In genomic region chr14:92649934-92650545, GRCh38 we compare ENCODE assay signal across 8 cellular contexts.
A peak's percentile ranks its signal among the peaks of the same experiment; 100 is the strongest.
DNase-seq lines count a peak whose midpoint lies in the region; ATAC-seq and TF ChIP-seq lines count a peak whose summit lies in the region.

No MANE protein-coding gene starts in this region.

- intact Hi-C loops in esophagus muscularis mucosa (cut with DNase I), result loop anchor here (5.0 kb wide), 1 partner anchor 48 kb away; no protein-coding TSS in a partner anchor

- H3K27ac ChIP-seq in C4-2B, result peak overlapping the region; percentile 77
- no peak overlapping the region for H3K27ac ChIP-seq in RWPE2 (ENCODE audit: poor library complexity, severe bottlenecking)
- peak overlapping the region; percentile 87 to 94 (median 92) for H3K27ac ChIP-seq in esophagus muscularis mucosa (replicated peaks in 1 of 4)
- no peak overlapping the region for H3K27ac ChIP-seq in RWPE1

- no peaks in the 10 kb centered on the region; the same call in 1 of the 2 replicates for H3K36me3 ChIP-seq in RWPE2 (ENCODE audit: low read depth)
- peaks cover 0 to 33% (median 20%) of the 10 kb centered on the region in 4 donors for H3K36me3 ChIP-seq in esophagus muscularis mucosa

- DNase-seq in RWPE2 (ENCODE audit: low spot score), result no peak
- no peak for DNase-seq in esophagus muscularis mucosa (ENCODE audit: extremely low spot score)
- DNase-seq in nucleus accumbens (lab: John Stamatoyannopoulos, UW), result peak in 33 of 56 donors; percentile 7 to 67 (median 32)
- no peak for DNase-seq in RWPE1 (ENCODE audit: low spot score)
- DNase-seq in NK-92 (lab: John Stamatoyannopoulos, UW; ENCODE audit: unreplicated experiment), result no peak
- DNase-seq in glomerular visceral epithelial cell (ENCODE audit: extremely low spot score), result no peak

- peaks cover 32% of the 10 kb centered on the region for H3K4me1 ChIP-seq in RWPE2 (ENCODE audit: insufficient read depth, poor library complexity, severe bottlenecking)
- H3K4me1 ChIP-seq in esophagus muscularis mucosa, result peaks cover 6 to 61% (median 59%) of the 10 kb centered on the region in 4 donors

- TF ChIP-seq CTCF in C4-2B (conservative IDR thresholded peaks at IDR 0.05) (no peak), RWPE2 (IDR thresholded peaks at IDR 0.05; ENCODE audit: poor library complexity, severe bottlenecking) (no peak), esophagus muscularis mucosa (IDR thresholded peaks at IDR 0.05) (no peak), RWPE1 (conservative IDR thresholded peaks at IDR 0.05; ENCODE audit: low read depth) (no peak)

- TF ChIP-seq EP300 in esophagus muscularis mucosa (IDR thresholded peaks at IDR 0.05), result peak; percentile 73

- WGBS in esophagus muscularis mucosa, result 85% methylated on average over 7 of the region's 17 CpGs

- H3K4me3 ChIP-seq in RWPE2 (ENCODE audit: severe bottlenecking) (no peak overlapping the region), esophagus muscularis mucosa (no peak overlapping the region)

- POLR2A ChIA-PET in RWPE1 (lab: Yijun Ruan, JAX; ENCODE audit: low non-redundant PET), result no interaction called here

- CTCF ChIA-PET in RWPE1 (lab: Yijun Ruan, JAX), result interaction anchor here (0.6 kb wide), 1 partner anchor 11 kb away, joined by 4 read pairs; no protein-coding TSS in a partner anchor

- peaks cover 5% of the 10 kb centered on the region for H3K9me3 ChIP-seq in RWPE2 (ENCODE audit: severe bottlenecking)
- no peaks in the 10 kb centered on the region for H3K9me3 ChIP-seq in esophagus muscularis mucosa

- H3K27me3 ChIP-seq in RWPE2 (ENCODE audit: insufficient read depth, poor library complexity, severe bottlenecking) (no peaks in the 10 kb centered on the region), esophagus muscularis mucosa (no peaks in the 10 kb centered on the region)

- no peak for TF ChIP-seq POLR2A in esophagus muscularis mucosa (IDR thresholded peaks at IDR 0.05; ENCODE audit: low read depth)

- ATAC-seq in RWPE2 (ENCODE audit: low read depth) (peak; percentile 50), HG03565 (IDR thresholded peaks at IDR 0.05; ENCODE audit: unreplicated experiment) (no peak)

Comparison
In these comparisons a context has a peak if more than half of its experiments do, and no peak if none do; other contexts are left out.
1. H3K27ac ChIP-seq: peak in C4-2B (single experiment) and esophagus muscularis mucosa (4 of 4); none in RWPE2 (single experiment) and RWPE1 (single experiment).
2. DNase-seq: peak in nucleus accumbens (33 of 56); none in RWPE2 (single experiment), esophagus muscularis mucosa (single experiment), RWPE1 (single experiment), NK-92 (single experiment) and glomerular visceral epithelial cell (single experiment).